Comparison of ENCODE assay signal across 16 cellular contexts in the genomic region with DNA sequence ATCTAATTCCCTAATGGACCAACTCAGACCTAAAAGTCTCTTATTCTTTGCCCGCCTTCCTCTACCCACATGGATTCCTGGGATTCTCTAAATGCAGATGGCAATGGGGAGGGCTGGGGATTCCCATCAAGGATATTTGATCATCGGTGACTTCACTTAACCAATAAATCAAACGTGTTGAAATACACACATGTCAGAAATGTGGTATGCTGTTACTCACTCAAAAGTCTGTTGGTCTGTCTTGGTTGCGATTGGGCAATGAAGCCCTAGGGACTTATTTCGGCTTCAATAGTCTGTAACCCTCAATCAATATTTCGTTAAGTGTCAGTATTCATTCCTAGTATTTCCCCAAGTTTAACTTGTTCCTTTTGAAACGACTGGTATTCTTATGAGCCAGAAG.
DNase-seq lines count a peak whose midpoint lies in the region; ATAC-seq lines count a peak whose summit lies in the region.
"Had no signal": no experiment of that assay in that cellular context is flagged by ENCODE, and none has a peak within 500 bp of the region (broad histone marks: within the 10 kb centered on the region; RNA-seq: fewer than 3 reads in every experiment).

No MANE protein-coding gene starts in this region.

- peaks cover 29% of the 10 kb centered on the region for H3K4me1 Mint-ChIP-seq in central memory CD8-positive, alpha-beta T cell
- peaks cover 17% of the 10 kb centered on the region for H3K4me1 Mint-ChIP-seq in activated T-helper 17 cell treated with anti-CD3 and anti-CD28 coated beads, Interleukin-2, amount 50 U/mL, for 72 hours

- DNase-seq in GM04503 (ENCODE audit: low read depth) (peak; percentile 27), NCI-H460 (ENCODE audit: extremely low read depth, low read depth) (peak; percentile 6), renal cortical epithelial cell (ENCODE audit: low read depth) (peak; percentile 20), Right ventricle myocardium superior (no peak)
- DNase-seq in central memory CD8-positive, alpha-beta T cell (ENCODE audit: low spot score in 2 of 2): no peak
- DNase-seq in stimulated activated CD4-positive, alpha-beta T cell treated with anti-CD3 and anti-CD28 coated beads, Interleukin-1b, Interleukin-23, amount 100 ng/mL, for 48 hours: no peak
- DNase-seq: activated naive CD4-positive, alpha-beta T cell treated with Interleukin-2 at 50 U/mL for 16 hours; CD4-positive, alpha-beta memory T cell; left ventricle myocardium superior; natural killer cell; NCI-H2081; retina; SK-N-SH; stimulated activated CD4-positive, alpha-beta T cell treated with anti-CD3 and anti-CD28 coated beads, Interleukin-4, amount 100 ng/mL, for 1 hour had no signal

- H3K36me3 Mint-ChIP-seq in central memory CD8-positive, alpha-beta T cell (ENCODE audit: insufficient read depth): peaks cover 13% of the 10 kb centered on the region
- no peaks in the 10 kb centered on the region for H3K36me3 Mint-ChIP-seq in activated T-helper 17 cell treated with anti-CD3 and anti-CD28 coated beads, Interleukin-2, amount 50 U/mL, for 72 hours (ENCODE audit: low read depth)
- H3K36me3 Mint-ChIP-seq: CD4-positive, alpha-beta memory T cell; natural killer cell had no signal

- H3K27ac Mint-ChIP-seq in central memory CD8-positive, alpha-beta T cell (ENCODE audit: low read depth): no peak overlapping the region
- H3K27ac Mint-ChIP-seq in activated T-helper 17 cell treated with anti-CD3 and anti-CD28 coated beads, Interleukin-2, amount 50 U/mL, for 72 hours: no peak overlapping the region
- H3K27ac Mint-ChIP-seq: natural killer cell had no signal

- intact Hi-C loops in Right ventricle myocardium superior (cut with DNase I): no loop called here

- no peak for ATAC-seq in central memory CD8-positive, alpha-beta T cell (replicated peaks; ENCODE audit: extremely low read depth, poor library complexity, severe bottlenecking)
- no peak for ATAC-seq in GM18868 (IDR thresholded peaks at IDR 0.05; ENCODE audit: unreplicated experiment)
- no peak for ATAC-seq in activated T-helper 17 cell treated with anti-CD3 and anti-CD28 coated beads, Interleukin-2, amount 50 U/mL, for 72 hours (replicated peaks)
- ATAC-seq in Right ventricle myocardium superior (ENCODE audit: poor library complexity): no peak
- ATAC-seq: left ventricle myocardium superior, natural killer cell had no signal

- no peaks in the 10 kb centered on the region for H3K9me3 Mint-ChIP-seq in central memory CD8-positive, alpha-beta T cell
- H3K9me3 Mint-ChIP-seq in activated T-helper 17 cell treated with anti-CD3 and anti-CD28 coated beads, Interleukin-2, amount 50 U/mL, for 72 hours: no peaks in the 10 kb centered on the region
- H3K9me3 Mint-ChIP-seq: natural killer cell had no signal

- H3K27me3 Mint-ChIP-seq in central memory CD8-positive, alpha-beta T cell: peaks cover 73% of the 10 kb centered on the region
- H3K27me3 Mint-ChIP-seq in activated T-helper 17 cell treated with anti-CD3 and anti-CD28 coated beads, Interleukin-2, amount 50 U/mL, for 72 hours: peaks cover 58% of the 10 kb centered on the region

- H3K4me3 Mint-ChIP-seq in central memory CD8-positive, alpha-beta T cell: peak overlapping the region; percentile 27
- no peak overlapping the region for H3K4me3 Mint-ChIP-seq in activated T-helper 17 cell treated with anti-CD3 and anti-CD28 coated beads, Interleukin-2, amount 50 U/mL, for 72 hours

Comparison
In these comparisons a context has a peak if more than half of its experiments do, and no peak if none do; other contexts are left out.
1. DNase-seq: peak in GM04503 (single experiment), NCI-H460 (single experiment) and renal cortical epithelial cell (single experiment); none in central memory CD8-positive, alpha-beta T cell (0 of 2), stimulated activated CD4-positive, alpha-beta T cell treated with anti-CD3 and anti-CD28 coated beads, Interleukin-1b, Interleukin-23, amount 100 ng/mL, for 48 hours (single experiment) and Right ventricle myocardium superior (single experiment).